In genomic region chr5:176578391-176578808, GRCh38 we compare ENCODE assay signal across 8 cellular contexts. TPM values are rescaled to one million over a fixed set of nuclear protein-coding genes. Genes with fewer than 3 reads are reported as not detected.
DNase-seq lines count a peak whose midpoint lies in the region; ATAC-seq and TF ChIP-seq lines count a peak whose summit lies in the region.

No MANE protein-coding gene starts in this region.

- peaks cover 3% of the 10 kb centered on the region for H3K4me1 Mint-ChIP-seq in activated CD4-positive, alpha-beta memory T cell treated with anti-CD3 and anti-CD28 coated beads, Interleukin-2, amount 10 ng/mL, durations not matched to agents 7 days and 5 days

- H4K20me1 ChIP-seq in Loucy (ENCODE audit: insufficient read depth, low read length, poor library complexity, severe bottlenecking), result no peaks in the 10 kb centered on the region

- no peak overlapping the region for H3K9ac ChIP-seq in Loucy (ENCODE audit: low read depth, low read length, poor library complexity, severe bottlenecking)

- POLR2A ChIA-PET in activated CD4-positive, alpha-beta memory T cell treated with anti-CD3 and anti-CD28 coated beads, Interleukin-2, amount 10 ng/mL, durations not matched to agents 7 days and 5 days (lab: Charles Lee), result no interaction called here

- H3F3A ChIP-seq in Loucy (ENCODE audit: low read depth), result no peaks in the 10 kb centered on the region

- no peak overlapping the region for H3K4me3 Mint-ChIP-seq in activated CD4-positive, alpha-beta memory T cell treated with anti-CD3 and anti-CD28 coated beads, Interleukin-2, amount 10 ng/mL, durations not matched to agents 7 days and 5 days

- H3K36me3 ChIP-seq in Loucy (ENCODE audit: insufficient read depth, low read length), result no peaks in the 10 kb centered on the region

- CTCF ChIA-PET in activated CD4-positive, alpha-beta memory T cell treated with anti-CD3 and anti-CD28 coated beads, Interleukin-2, amount 10 ng/mL, durations not matched to agents 7 days and 5 days (lab: Charles Lee), result interaction anchor here (1.0 to 1.8 kb wide), 6 partner anchors 8 to 172 kb away, joined by 3 to 7 read pairs (median 4); partner anchors contain the start of gene CLTB

- H3K9me3 ChIP-seq in Loucy (ENCODE audit: insufficient read depth, low read depth, low read length), result no peaks in the 10 kb centered on the region

- no peaks in the 10 kb centered on the region for H3K79me2 ChIP-seq in Loucy (ENCODE audit: insufficient read depth, low read length)

- ATAC-seq in GM19452 (IDR thresholded peaks at IDR 0.05; ENCODE audit: unreplicated experiment) (no peak), GM21423 (IDR thresholded peaks at IDR 0.05; ENCODE audit: unreplicated experiment) (no peak)

- intact Hi-C loops in posterior cingulate gyrus (cut with DNase I), result no loop called here

- no peaks in the 10 kb centered on the region for H3K27me3 ChIP-seq in Loucy (ENCODE audit: insufficient read depth, low read length, poor library complexity, severe bottlenecking)

- H2AFZ ChIP-seq in Loucy (ENCODE audit: low read length), result no peak overlapping the region

- H3K4me2 ChIP-seq in Loucy (ENCODE audit: low read depth, low read length, poor library complexity, severe bottlenecking), result no peak overlapping the region

- H3K4me3 ChIP-seq in Loucy (ENCODE audit: low read length, poor library complexity, severe bottlenecking) (no peak overlapping the region), fibroblast of mammary gland (ENCODE audit: control insufficient read depth, low read depth, low read length) (no peak overlapping the region)

- H3K36me3 Mint-ChIP-seq in activated CD4-positive, alpha-beta memory T cell treated with anti-CD3 and anti-CD28 coated beads, Interleukin-2, amount 10 ng/mL, durations not matched to agents 7 days and 5 days (ENCODE audit: low read depth), result no peaks in the 10 kb centered on the region

- peak; percentile 71 for DNase-seq in ELR (ENCODE audit: low read depth)
- peak; percentile 50 for DNase-seq in activated CD4-positive, alpha-beta memory T cell treated with anti-CD3 and anti-CD28 coated beads, Interleukin-2, amount 10 ng/mL, durations not matched to agents 7 days and 5 days
- DNase-seq in fibroblast of mammary gland (ENCODE audit: low read depth), result peak; percentile 37
- peak; percentile 17 for DNase-seq in pulmonary artery endothelial cell (ENCODE audit: low read depth, low spot score)
- no peak for DNase-seq in posterior cingulate gyrus

- H3K9me2 ChIP-seq in Loucy (replicated peaks; ENCODE audit: low read depth, low read length), result no peaks in the 10 kb centered on the region

- TF ChIP-seq CTCF in Loucy (conservative IDR thresholded peaks at IDR 0.05; ENCODE audit: low read length) (peak; percentile 44), fibroblast of mammary gland (conservative IDR thresholded peaks at IDR 0.05; ENCODE audit: control insufficient read depth, insufficient read depth, low read depth, low read length) (peak; percentile 44)

- H3K27me3 Mint-ChIP-seq in activated CD4-positive, alpha-beta memory T cell treated with anti-CD3 and anti-CD28 coated beads, Interleukin-2, amount 10 ng/mL, durations not matched to agents 7 days and 5 days, result no peaks in the 10 kb centered on the region

- H3K4me1 ChIP-seq in Loucy (ENCODE audit: insufficient read depth, low read length, poor library complexity, severe bottlenecking), result no peaks in the 10 kb centered on the region

- no peak overlapping the region for H3K27ac Mint-ChIP-seq in activated CD4-positive, alpha-beta memory T cell treated with anti-CD3 and anti-CD28 coated beads, Interleukin-2, amount 10 ng/mL, durations not matched to agents 7 days and 5 days

- no peaks in the 10 kb centered on the region for H3K9me3 Mint-ChIP-seq in activated CD4-positive, alpha-beta memory T cell treated with anti-CD3 and anti-CD28 coated beads, Interleukin-2, amount 10 ng/mL, durations not matched to agents 7 days and 5 days

RNA-seq across cellular contexts. Expression of gene CDHR2, which starts 29.3 kb away (rescaled TPM):
- 1 to 10 TPM; 1.6 to 2.3 TPM for total RNA-seq in activated CD4-positive, alpha-beta memory T cell treated with anti-CD3 and anti-CD28 coated beads, Interleukin-2, amount 10 ng/mL, durations not matched to agents 7 days and 5 days
- total RNA-seq in pulmonary artery endothelial cell, result not detected in 2 replicates

RNA-seq across cellular contexts. Expression of gene GPRIN1, which starts 31.6 kb away (rescaled TPM):
- 1 to 10 TPM; 3.7 to 4.2 TPM for total RNA-seq in activated CD4-positive, alpha-beta memory T cell treated with anti-CD3 and anti-CD28 coated beads, Interleukin-2, amount 10 ng/mL, durations not matched to agents 7 days and 5 days
- 6.0 and 7.5 TPM in 2 replicates for total RNA-seq in pulmonary artery endothelial cell

RNA-seq across cellular contexts. Expression of gene RNF44, which starts 41.2 kb away (rescaled TPM):
- total RNA-seq in activated CD4-positive, alpha-beta memory T cell treated with anti-CD3 and anti-CD28 coated beads, Interleukin-2, amount 10 ng/mL, durations not matched to agents 7 days and 5 days, result 100 to 1,000 TPM; 142 to 143 TPM
- 3.2 and 3.5 TPM in 2 replicates for total RNA-seq in pulmonary artery endothelial cell

RNA-seq across cellular contexts. Expression of gene SNCB, which starts 51.9 kb away (rescaled TPM):
- total RNA-seq in activated CD4-positive, alpha-beta memory T cell treated with anti-CD3 and anti-CD28 coated beads, Interleukin-2, amount 10 ng/mL, durations not matched to agents 7 days and 5 days, result not detected
- total RNA-seq in pulmonary artery endothelial cell, result 0.07 TPM in 1 of 2 replicates, not detected in the other

RNA-seq across cellular contexts. Expression of gene EIF4E1B, which starts 52.1 kb away (rescaled TPM):
- not detected for total RNA-seq in activated CD4-positive, alpha-beta memory T cell treated with anti-CD3 and anti-CD28 coated beads, Interleukin-2, amount 10 ng/mL, durations not matched to agents 7 days and 5 days
- total RNA-seq in pulmonary artery endothelial cell, result not detected in 2 replicates

Comparison
In these comparisons a context has a peak if more than half of its experiments do, and no peak if none do; other contexts are left out.
1. DNase-seq: peak in ELR (single experiment), activated CD4-positive, alpha-beta memory T cell treated with anti-CD3 and anti-CD28 coated beads, Interleukin-2, amount 10 ng/mL, durations not matched to agents 7 days and 5 days (single experiment), fibroblast of mammary gland (single experiment) and pulmonary artery endothelial cell (single experiment); none in posterior cingulate gyrus (0 of 10).
2. RNA of gene RNF44, which starts 41.2 kb away (total RNA-seq): 142 to 143 TPM in activated CD4-positive, alpha-beta memory T cell treated with anti-CD3 and anti-CD28 coated beads, Interleukin-2, amount 10 ng/mL, durations not matched to agents 7 days and 5 days; 3.2 to 3.5 TPM in pulmonary artery endothelial cell; every median in the first group is over 10 times any median in the second.